Comparison of ENCODE assay signal across 1 cellular context in the genomic region with DNA sequence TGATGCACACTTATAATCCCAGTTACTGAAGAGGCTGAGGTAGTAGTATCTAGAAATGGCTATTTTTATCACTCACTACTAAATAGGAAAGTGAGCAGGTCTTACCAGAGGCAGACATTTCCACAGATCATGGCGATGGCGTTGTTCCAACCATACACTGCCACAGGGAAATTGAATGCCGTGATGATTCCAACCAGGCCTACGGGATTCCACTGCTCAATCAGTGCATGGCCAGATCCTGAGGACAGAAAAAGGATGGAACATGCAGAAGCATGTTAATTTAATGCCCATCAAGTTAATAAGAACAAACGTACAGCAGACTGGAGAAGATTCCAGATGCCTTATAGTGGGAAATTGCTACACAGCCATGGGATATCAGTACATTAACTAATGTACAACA.
TF ChIP-seq lines count a peak whose summit lies in the region.

No MANE protein-coding gene starts in this region.

TF ChIP-seq in HepG2, 621 proteins besides CTCF, POLR2A, EP300 and RAD21:
- TF ChIP-seq PHF8 (CRISPR knock-in tag; IDR thresholded peaks at IDR 0.05) (no peak), ZNF556 (CRISPR knock-in tag; IDR thresholded peaks at IDR 0.05; ENCODE audit: borderline replicate concordance) (no peak), ZNF121 (CRISPR knock-in tag; IDR thresholded peaks at IDR 0.05) (no peak), JARID2 (CRISPR knock-in tag; IDR thresholded peaks at IDR 0.05; ENCODE audit: insufficient replicate concordance) (no peak), ZNF747 (CRISPR knock-in tag; IDR thresholded peaks at IDR 0.05; ENCODE audit: borderline replicate concordance) (no peak), FOSL2 (CRISPR knock-in tag; IDR thresholded peaks at IDR 0.05) (no peak), ZNF468 (CRISPR knock-in tag; IDR thresholded peaks at IDR 0.05) (no peak), PPARG (CRISPR knock-in tag; conservative IDR thresholded peaks at IDR 0.05) (no peak), ZNF839 (CRISPR knock-in tag; IDR thresholded peaks at IDR 0.05; ENCODE audit: borderline replicate concordance) (no peak), ZNF878 (CRISPR knock-in tag; IDR thresholded peaks at IDR 0.05) (no peak)
- TF ChIP-seq, protein P1, sequence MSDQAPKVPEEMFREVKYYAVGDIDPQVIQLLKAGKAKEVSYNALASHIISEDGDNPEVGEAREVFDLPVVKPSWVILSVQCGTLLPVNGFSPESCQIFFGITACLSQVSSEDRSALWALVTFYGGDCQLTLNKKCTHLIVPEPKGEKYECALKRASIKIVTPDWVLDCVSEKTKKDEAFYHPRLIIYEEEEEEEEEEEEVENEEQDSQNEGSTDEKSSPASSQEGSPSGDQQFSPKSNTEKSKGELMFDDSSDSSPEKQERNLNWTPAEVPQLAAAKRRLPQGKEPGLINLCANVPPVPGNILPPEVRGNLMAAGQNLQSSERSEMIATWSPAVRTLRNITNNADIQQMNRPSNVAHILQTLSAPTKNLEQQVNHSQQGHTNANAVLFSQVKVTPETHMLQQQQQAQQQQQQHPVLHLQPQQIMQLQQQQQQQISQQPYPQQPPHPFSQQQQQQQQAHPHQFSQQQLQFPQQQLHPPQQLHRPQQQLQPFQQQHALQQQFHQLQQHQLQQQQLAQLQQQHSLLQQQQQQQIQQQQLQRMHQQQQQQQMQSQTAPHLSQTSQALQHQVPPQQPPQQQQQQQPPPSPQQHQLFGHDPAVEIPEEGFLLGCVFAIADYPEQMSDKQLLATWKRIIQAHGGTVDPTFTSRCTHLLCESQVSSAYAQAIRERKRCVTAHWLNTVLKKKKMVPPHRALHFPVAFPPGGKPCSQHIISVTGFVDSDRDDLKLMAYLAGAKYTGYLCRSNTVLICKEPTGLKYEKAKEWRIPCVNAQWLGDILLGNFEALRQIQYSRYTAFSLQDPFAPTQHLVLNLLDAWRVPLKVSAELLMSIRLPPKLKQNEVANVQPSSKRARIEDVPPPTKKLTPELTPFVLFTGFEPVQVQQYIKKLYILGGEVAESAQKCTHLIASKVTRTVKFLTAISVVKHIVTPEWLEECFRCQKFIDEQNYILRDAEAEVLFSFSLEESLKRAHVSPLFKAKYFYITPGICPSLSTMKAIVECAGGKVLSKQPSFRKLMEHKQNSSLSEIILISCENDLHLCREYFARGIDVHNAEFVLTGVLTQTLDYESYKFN (CRISPR knock-in tag; conservative IDR thresholded peaks at IDR 0.05): no peak
- TF ChIP-seq, protein P2, sequence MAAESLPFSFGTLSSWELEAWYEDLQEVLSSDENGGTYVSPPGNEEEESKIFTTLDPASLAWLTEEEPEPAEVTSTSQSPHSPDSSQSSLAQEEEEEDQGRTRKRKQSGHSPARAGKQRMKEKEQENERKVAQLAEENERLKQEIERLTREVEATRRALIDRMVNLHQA (CRISPR knock-in tag; IDR thresholded peaks at IDR 0.05): no peak
- TF ChIP-seq, protein P3, sequence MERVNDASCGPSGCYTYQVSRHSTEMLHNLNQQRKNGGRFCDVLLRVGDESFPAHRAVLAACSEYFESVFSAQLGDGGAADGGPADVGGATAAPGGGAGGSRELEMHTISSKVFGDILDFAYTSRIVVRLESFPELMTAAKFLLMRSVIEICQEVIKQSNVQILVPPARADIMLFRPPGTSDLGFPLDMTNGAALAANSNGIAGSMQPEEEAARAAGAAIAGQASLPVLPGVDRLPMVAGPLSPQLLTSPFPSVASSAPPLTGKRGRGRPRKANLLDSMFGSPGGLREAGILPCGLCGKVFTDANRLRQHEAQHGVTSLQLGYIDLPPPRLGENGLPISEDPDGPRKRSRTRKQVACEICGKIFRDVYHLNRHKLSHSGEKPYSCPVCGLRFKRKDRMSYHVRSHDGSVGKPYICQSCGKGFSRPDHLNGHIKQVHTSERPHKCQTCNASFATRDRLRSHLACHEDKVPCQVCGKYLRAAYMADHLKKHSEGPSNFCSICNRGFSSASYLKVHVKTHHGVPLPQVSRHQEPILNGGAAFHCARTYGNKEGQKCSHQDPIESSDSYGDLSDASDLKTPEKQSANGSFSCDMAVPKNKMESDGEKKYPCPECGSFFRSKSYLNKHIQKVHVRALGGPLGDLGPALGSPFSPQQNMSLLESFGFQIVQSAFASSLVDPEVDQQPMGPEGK (CRISPR knock-in tag; IDR thresholded peaks at IDR 0.05): no peak
